In genomic region chr19:927707-928401, GRCh38 we compare ENCODE assay signal across 11 cellular contexts. TPM values are rescaled to one million over a fixed set of nuclear protein-coding genes. Genes with fewer than 3 reads are reported as not detected.
DNase-seq lines count a peak whose midpoint lies in the region; ATAC-seq and TF ChIP-seq lines count a peak whose summit lies in the region.
"Had no signal": no experiment of that assay in that cellular context is flagged by ENCODE, and none has a peak within 500 bp of the region (broad histone marks: within the 10 kb centered on the region; RNA-seq: fewer than 3 reads in every experiment).

No MANE protein-coding gene starts in this region.

- no peak for DNase-seq in DND-41
- no peak for DNase-seq in fibroblast of pulmonary artery (ENCODE audit: low read depth)
- no peak for DNase-seq in prostate gland (ENCODE audit: low spot score)
- no peak for DNase-seq in DMS 273 (lab: John Stamatoyannopoulos, UW; ENCODE audit: unreplicated experiment)
- no peak for DNase-seq in Kasumi-1 (lab: John Stamatoyannopoulos, UW)
- DNase-seq in LoVo (ENCODE audit: low spot score): no peak
- DNase-seq in cortex of kidney (lab: John Stamatoyannopoulos, UW): no peak
- DNase-seq: NCI-H146 had no signal

- intact Hi-C loops in prostate gland (cut with DNase I): no loop called here

- H3K27ac ChIP-seq in DND-41 (ENCODE audit: low read length) (0 out of 2 replicates have a peak overlapping the region, but pooled peaks have one; percentile 44), OCI-LY3 (ENCODE audit: low read length) (no peak overlapping the region), prostate gland (peak overlapping the region; percentile 85 to 87)

- peaks cover 36% of the 10 kb centered on the region for H3K36me3 ChIP-seq in DND-41 (ENCODE audit: insufficient read depth, low read length)
- H3K36me3 ChIP-seq in OCI-LY3 (replicated peaks; ENCODE audit: low read depth, low read length): peaks cover 42% of the 10 kb centered on the region
- no peaks in the 10 kb centered on the region for H3K36me3 ChIP-seq in prostate gland

- H3K4me2 ChIP-seq in DND-41 (ENCODE audit: insufficient read depth, low read length) (peak overlapping the region; percentile 99), OCI-LY3 (ENCODE audit: low read length) (peak overlapping the region; percentile 83)

- H3K4me1 ChIP-seq in DND-41 (ENCODE audit: insufficient read depth, low read length): peaks cover 27% of the 10 kb centered on the region
- peaks cover 33% of the 10 kb centered on the region for H3K4me1 ChIP-seq in OCI-LY3 (ENCODE audit: low read length)
- peaks cover 8% of the 10 kb centered on the region for H3K4me1 ChIP-seq in prostate gland (replicated peaks)

- H2AFZ ChIP-seq in DND-41 (ENCODE audit: low read depth, low read length) (no peak overlapping the region), OCI-LY3 (ENCODE audit: low read depth, low read length) (no peak overlapping the region)

- no peak for ATAC-seq in DND-41 (ENCODE audit: insufficient read depth, low read depth)

- no peaks in the 10 kb centered on the region for H3K9me3 ChIP-seq in DND-41 (ENCODE audit: insufficient read depth, low read length, severe bottlenecking)
- no peaks in the 10 kb centered on the region for H3K9me3 ChIP-seq in OCI-LY3 (ENCODE audit: insufficient read depth, low read length)
- no peaks in the 10 kb centered on the region for H3K9me3 ChIP-seq in prostate gland

- no peak for TF ChIP-seq POLR2A in prostate gland (IDR thresholded peaks at IDR 0.05)

- H3K9ac ChIP-seq in DND-41 (ENCODE audit: low read depth, low read length): peak overlapping the region; percentile 98; the same call in 1 of the 2 replicates
- peak overlapping the region; percentile 2; the same call in 1 of the 2 replicates for H3K9ac ChIP-seq in OCI-LY3 (ENCODE audit: low read length)

- TF ChIP-seq CTCF in DND-41 (IDR thresholded peaks at IDR 0.05; ENCODE audit: borderline replicate concordance, extremely low read depth, low read length, poor library complexity, severe bottlenecking) (no peak), OCI-LY3 (IDR thresholded peaks at IDR 0.05; ENCODE audit: low read depth, low read length) (no peak), fibroblast of pulmonary artery (IDR thresholded peaks at IDR 0.05; ENCODE audit: low read length, missing control alignments) (no peak), prostate gland (IDR thresholded peaks at IDR 0.05) (no peak)

- H3K4me3 ChIP-seq in DND-41 (ENCODE audit: low read depth in 1 of 2, low read length in 2 of 2) (peak overlapping the region in 1 of 2 experiments; percentile 27; a peak in 1 of 4 replicates), OCI-LY3 (ENCODE audit: low read length) (peak overlapping the region; percentile 85), fibroblast of pulmonary artery (replicated peaks; ENCODE audit: low read depth, low read length) (peak overlapping the region; percentile 79), prostate gland (peak overlapping the region; percentile 87 to 92)

- peaks cover 23% of the 10 kb centered on the region for H4K20me1 ChIP-seq in DND-41 (ENCODE audit: insufficient read depth, low read length)
- H4K20me1 ChIP-seq in OCI-LY3 (ENCODE audit: insufficient read depth, low read length): peaks cover 39% of the 10 kb centered on the region

- H3K79me2 ChIP-seq in DND-41 (ENCODE audit: insufficient read depth, low read length): peaks cover 49% of the 10 kb centered on the region
- peaks cover 56% of the 10 kb centered on the region for H3K79me2 ChIP-seq in OCI-LY3 (ENCODE audit: low read length)

- H3K27me3 ChIP-seq in DND-41 (ENCODE audit: insufficient read depth, low read length, poor library complexity): no peaks in the 10 kb centered on the region
- no peaks in the 10 kb centered on the region for H3K27me3 ChIP-seq in OCI-LY3 (ENCODE audit: low read depth, low read length)
- H3K27me3 ChIP-seq in prostate gland (replicated peaks; ENCODE audit: insufficient read depth): no peaks in the 10 kb centered on the region

- 65% methylated on average over 12 of the region's 15 CpGs for WGBS in prostate gland

RNA-seq across cellular contexts. Expression of gene ARID3A, which starts 2.0 kb away (rescaled TPM):
- total RNA-seq in prostate gland: 10 to 100 TPM in 1 of 2 donors, 1 to 10 TPM in 1; 3.8 to 18.7 TPM

RNA-seq across cellular contexts. Expression of gene KISS1R, which starts 10.7 kb away (rescaled TPM):
- not detected for total RNA-seq in prostate gland
- total RNA-seq: aorta had no signal

RNA-seq across cellular contexts. Expression of gene R3HDM4, which starts 14.8 kb away (rescaled TPM):
- total RNA-seq in prostate gland: 10 to 100 TPM; 36.9 to 58.7 TPM

RNA-seq across cellular contexts. Expression of gene RNU6-9, which starts 34.6 kb away (rescaled TPM):
- not detected for total RNA-seq in prostate gland
- total RNA-seq: aorta, mucosa of gallbladder had no signal

RNA-seq across cellular contexts. Expression of gene MED16, which starts 34.9 kb away (rescaled TPM):
- total RNA-seq in prostate gland: 100 to 1,000 TPM in 1 of 2 donors, 10 to 100 TPM in 1; 65.1 to 114 TPM
